In genomic region chr1:62437273-62437945, GRCh38 we compare ENCODE assay signal across 8 cellular contexts. TPM values are rescaled to one million over a fixed set of nuclear protein-coding genes. Genes with fewer than 3 reads are reported as not detected.
DNase-seq lines count a peak whose midpoint lies in the region; TF ChIP-seq lines count a peak whose summit lies in the region.

No MANE protein-coding gene starts in this region.

- H3K27ac Mint-ChIP-seq in activated T-helper 2 cell treated with anti-CD3 and anti-CD28 coated beads, Interferon-gamma antibody, Interleukin-2, Interleukin-4, amounts not matched to agents 10 μg/mL and 5 μg/mL and 100 μg/mL, durations not matched to agents 14 hours and 24 hours and 36 hours = peak overlapping the region; percentile 97

- H3K27me3 ChIP-seq in MG63 (no peaks in the 10 kb centered on the region), neuron (ENCODE audit: insufficient read depth, low read length) (no peaks in the 10 kb centered on the region)

- H3K4me1 Mint-ChIP-seq in activated T-helper 2 cell treated with anti-CD3 and anti-CD28 coated beads, Interferon-gamma antibody, Interleukin-2, Interleukin-4, amounts not matched to agents 10 μg/mL and 5 μg/mL and 100 μg/mL, durations not matched to agents 14 hours and 24 hours and 36 hours (ENCODE audit: low read depth) = peaks cover 30% of the 10 kb centered on the region

- H3K4me1 ChIP-seq in neuron (ENCODE audit: insufficient read depth, low read length) = peaks cover 15% of the 10 kb centered on the region

- peaks cover 38% of the 10 kb centered on the region for H3K36me3 Mint-ChIP-seq in activated T-helper 2 cell treated with anti-CD3 and anti-CD28 coated beads, Interferon-gamma antibody, Interleukin-2, Interleukin-4, amounts not matched to agents 10 μg/mL and 5 μg/mL and 100 μg/mL, durations not matched to agents 14 hours and 24 hours and 36 hours (ENCODE audit: low read depth)

- H3K9me3 Mint-ChIP-seq in activated T-helper 2 cell treated with anti-CD3 and anti-CD28 coated beads, Interferon-gamma antibody, Interleukin-2, Interleukin-4, amounts not matched to agents 10 μg/mL and 5 μg/mL and 100 μg/mL, durations not matched to agents 14 hours and 24 hours and 36 hours = no peaks in the 10 kb centered on the region

- H3K4me3 Mint-ChIP-seq in activated T-helper 2 cell treated with anti-CD3 and anti-CD28 coated beads, Interferon-gamma antibody, Interleukin-2, Interleukin-4, amounts not matched to agents 10 μg/mL and 5 μg/mL and 100 μg/mL, durations not matched to agents 14 hours and 24 hours and 36 hours (ENCODE audit: low read depth) = peak overlapping the region; percentile 95

- H3K27me3 Mint-ChIP-seq in activated T-helper 2 cell treated with anti-CD3 and anti-CD28 coated beads, Interferon-gamma antibody, Interleukin-2, Interleukin-4, amounts not matched to agents 10 μg/mL and 5 μg/mL and 100 μg/mL, durations not matched to agents 14 hours and 24 hours and 36 hours (ENCODE audit: low read depth) = no peaks in the 10 kb centered on the region

- peaks cover 24% of the 10 kb centered on the region for H3K36me3 ChIP-seq in MG63
- H3K36me3 ChIP-seq in neuron (ENCODE audit: insufficient read depth, low read length) = peaks cover 11% of the 10 kb centered on the region

- H2AFZ ChIP-seq in neuron (ENCODE audit: low read depth, low read length) = peak overlapping the region; percentile 74

- intact Hi-C loops in activated T-helper 2 cell treated with anti-CD3 and anti-CD28 coated beads, Interferon-gamma antibody, Interleukin-2, Interleukin-4, amounts not matched to agents 10 μg/mL and 5 μg/mL and 100 μg/mL, durations not matched to agents 14 hours and 24 hours and 36 hours (cut with micrococcal nuclease) = loop anchor here (2.0 to 10.0 kb wide), 5 partner anchors 13 to 1087 kb away; partner anchors contain the start of genes ALG6, DOCK7, EFCAB7 and ITGB3BP

- H3K9me3 ChIP-seq in MG63 (no peaks in the 10 kb centered on the region; the same call in 1 of the 2 replicates), neuron (ENCODE audit: low read length) (no peaks in the 10 kb centered on the region)

- TF ChIP-seq CTCF in foreskin fibroblast (IDR thresholded peaks at IDR 0.05; ENCODE audit: low read depth, low read length) = no peak

- peak; percentile 46 for DNase-seq in NCI-H345 (lab: John Stamatoyannopoulos, UW)
- DNase-seq in NCI-H345 treated with DMSO at 0.1 percent for 48 hours (lab: John Stamatoyannopoulos, UW; ENCODE audit: unreplicated experiment) = no peak
- peak; percentile 27 for DNase-seq in MG63
- no peak for DNase-seq in activated T-helper 2 cell treated with anti-CD3 and anti-CD28 coated beads, Interferon-gamma antibody, Interleukin-2, Interleukin-4, amounts not matched to agents 10 μg/mL and 5 μg/mL and 100 μg/mL, durations not matched to agents 14 hours and 24 hours and 36 hours (ENCODE audit: low spot score)
- DNase-seq in foreskin fibroblast = peak in 1 of 2 donors; percentile 40
- no peak for DNase-seq in HCEC 1CT
- DNase-seq in islet precursor cell = no peak

- H3K4me3 ChIP-seq in MG63 = peak overlapping the region; percentile 94
- peak overlapping the region; percentile 84 to 89 for H3K4me3 ChIP-seq in foreskin fibroblast (ENCODE audit: low read depth in 1 of 2, low read length in 2 of 2)
- peak overlapping the region; percentile 72 for H3K4me3 ChIP-seq in neuron (ENCODE audit: low read length)

RNA-seq across cellular contexts. Expression of gene USP1, which starts 0.6 kb away (rescaled TPM):
- 39.8 and 71.3 TPM in 2 replicates for total RNA-seq in MG63 (2014; rRNA removed; shearing (Covaris generic); ENCODE audit: low replicate concordance)
- total RNA-seq in activated T-helper 2 cell treated with anti-CD3 and anti-CD28 coated beads, Interferon-gamma antibody, Interleukin-2, Interleukin-4, amounts not matched to agents 10 μg/mL and 5 μg/mL and 100 μg/mL, durations not matched to agents 14 hours and 24 hours and 36 hours = 68.0 and 69.8 TPM in 2 replicates

Comparison
In these comparisons a context has a peak if more than half of its experiments do, and no peak if none do; other contexts are left out.
1. DNase-seq: peak in NCI-H345 (single experiment) and MG63 (single experiment); none in NCI-H345 treated with DMSO at 0.1 percent for 48 hours (single experiment), activated T-helper 2 cell treated with anti-CD3 and anti-CD28 coated beads, Interferon-gamma antibody, Interleukin-2, Interleukin-4, amounts not matched to agents 10 μg/mL and 5 μg/mL and 100 μg/mL, durations not matched to agents 14 hours and 24 hours and 36 hours (single experiment), HCEC 1CT (single experiment) and islet precursor cell (single experiment).
2. Peak in every context shown above with its lines, with median percentiles within 50 percentile points of each other: H3K4me3 ChIP-seq.